In genomic region chr12:106646472-106646871, GRCh38 we compare ENCODE assay signal across 28 cellular contexts.
"Had no signal": no experiment of that assay in that cellular context is flagged by ENCODE, and none has a peak within 500 bp of the region (broad histone marks: within the 10 kb centered on the region; RNA-seq: fewer than 3 reads in every experiment).

No MANE protein-coding gene starts in this region.

- H3K9me3 ChIP-seq: adrenal gland, breast epithelium, SJCRH30, SK-N-SH had no signal

- ATAC-seq: activated CD8-positive, alpha-beta T cell treated with anti-CD3 and anti-CD28 coated beads, Interleukin-2, amount 10 ng/mL, durations not matched to agents 7 days and 5 days; Panc1; WTC11 had no signal

- H3K4me2 ChIP-seq: SK-N-SH had no signal

- H3K27me3 ChIP-seq: breast epithelium, SJCRH30 had no signal

- H3K4me3 ChIP-seq: adrenal gland, breast epithelium, SJCRH30 had no signal

- H3K9ac ChIP-seq: SK-N-SH had no signal

- DNase-seq: activated CD4-positive, alpha-beta T cell treated with anti-CD3 and anti-CD28 coated beads for 48 hours; activated CD4-positive, alpha-beta T cell treated with anti-CD3 and anti-CD28 coated beads, Interleukin-2, amount 50 U/mL, for 4 hours; activated CD4-positive, CD25-positive, alpha-beta regulatory T cell treated with anti-CD3 and anti-CD28 coated beads, Interleukin-2, amount 50 U/mL, for 72 hours; activated CD8-positive, alpha-beta memory T cell treated with anti-CD3 and anti-CD28 coated beads, Interleukin-2, amount 50 U/mL, for 48 hours; activated CD8-positive, alpha-beta T cell treated with anti-CD3 and anti-CD28 coated beads, Interleukin-2, amount 10 ng/mL, durations not matched to agents 7 days and 5 days; activated naive CD4-positive, alpha-beta T cell treated with anti-CD3 and anti-CD28 coated beads, Interleukin-2, amount 50 U/mL, for 16 hours; activated naive CD8-positive, alpha-beta T cell treated with anti-CD3 and anti-CD28 coated beads, Interleukin-2, amount 10 ng/mL, durations not matched to agents 7 days and 5 days; activated T-cell treated with anti-CD3 and anti-CD28 coated beads, Interleukin-2, amount 50 U/mL, for 1 hour; adrenal gland; anterior cingulate cortex; Karpas-422; NCI-H1048; NCI-H146; NCI-H187 treated with DMSO at 0.1 percent for 48 hours; NCI-H2081 treated with DMSO at 0.1 percent for 48 hours; NCI-H446; NCI-H524 treated with DMSO at 0.1 percent for 48 hours; NCI-H774; NK-92 treated with Interleukin-12 subunit alpha and Interleukin-12 subunit beta, amount 100 ng/mL, for 24 hours; OCI-M1; Right ventricle myocardium superior; SJCRH30; SK-N-SH; T-helper 1 cell had no signal

- H3K4me1 ChIP-seq: adrenal gland had no signal

- H3K36me3 ChIP-seq: adrenal gland, breast epithelium, SJCRH30 had no signal

- H3K27ac ChIP-seq: adrenal gland, RWPE1, SJCRH30 had no signal
